In the genomic region with DNA sequence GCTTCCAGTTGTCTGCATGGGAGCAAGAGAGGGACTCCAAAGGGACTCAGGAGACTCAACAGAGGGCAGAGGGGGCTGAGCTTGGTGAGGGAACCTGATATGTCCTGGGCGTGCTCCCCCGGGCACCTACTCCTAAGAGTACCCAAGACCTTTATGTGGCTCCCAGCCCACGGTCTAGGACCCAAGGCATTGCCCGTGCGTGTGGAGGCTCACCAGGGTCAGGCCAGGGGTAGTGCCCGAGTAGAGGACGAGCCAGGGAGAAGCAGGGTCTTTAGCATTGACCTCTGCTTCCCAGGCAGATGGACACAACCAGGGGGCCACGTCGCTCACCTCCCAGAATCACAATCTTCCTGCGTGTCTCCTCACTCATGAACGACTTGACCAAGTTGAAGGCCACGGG, we compare ENCODE assay signal across 29 cellular contexts. TPM values are rescaled to one million over a fixed set of nuclear protein-coding genes. Genes with fewer than 3 reads are reported as not detected.
DNase-seq lines count a peak whose midpoint lies in the region; ATAC-seq, FAIRE-seq and TF ChIP-seq lines count a peak whose summit lies in the region.
"Had no signal": no experiment of that assay in that cellular context is flagged by ENCODE, and none has a peak within 500 bp of the region (broad histone marks: within the 10 kb centered on the region; RNA-seq: fewer than 3 reads in every experiment).

No MANE protein-coding gene starts in this region.

- no peak for TF ChIP-seq POLR2A in tibial nerve (IDR thresholded peaks at IDR 0.05)

- 78 to 87% methylated on average over 9 to 10 of the region's 12 CpGs for WGBS in tibial nerve, 2 donors

- DNase-seq in bronchial epithelial cell (ENCODE audit: low read depth) (no peak), lower lobe of right lung (peak; percentile 32), osteoblast (ENCODE audit: insufficient read length, low spot score, missing footprints) (peak; percentile 67), tibial nerve (ENCODE audit: low spot score in 2 of 2) (no peak), coronary artery (ENCODE audit: low spot score) (no peak)
- DNase-seq in activated CD8-positive, alpha-beta memory T cell treated with anti-CD3 and anti-CD28 coated beads for 24 hours, result no peak
- DNase-seq: 8988T; ACHN; BE2C; C1 segment of cervical spinal cord; CD4-positive, alpha-beta memory T cell; CD4-positive, CD25-positive, alpha-beta regulatory T cell; CD8-positive, alpha-beta memory T cell; COR-L47; DMS 273 treated with DMSO at 0.1 percent for 48 hours; DMS153; DMS53; DMS79; DND-41; EL; GDM1 had no signal

- H3K4me3 ChIP-seq in bronchial epithelial cell (ENCODE audit: low read depth, low read length), result no peak overlapping the region
- no peak overlapping the region for H3K4me3 ChIP-seq in lower lobe of right lung
- no peak overlapping the region for H3K4me3 ChIP-seq in osteoblast (ENCODE audit: insufficient read depth, low read length)
- H3K4me3 ChIP-seq in tibial nerve, result no peak overlapping the region
- no peak overlapping the region for H3K4me3 ChIP-seq in coronary artery
- H3K4me3 ChIP-seq: BLaER1, GM12878 had no signal

- TF ChIP-seq CTCF in bronchial epithelial cell (IDR thresholded peaks at IDR 0.05; ENCODE audit: insufficient read depth, low read length, severe bottlenecking) (no peak), lower lobe of right lung (IDR thresholded peaks at IDR 0.05) (no peak), osteoblast (IDR thresholded peaks at IDR 0.05; ENCODE audit: extremely low read depth, low read depth, low read length) (no peak), tibial nerve (IDR thresholded peaks at IDR 0.05) (no peak), coronary artery (IDR thresholded peaks at IDR 0.05) (no peak)

- H3K79me2 ChIP-seq in osteoblast (ENCODE audit: insufficient read depth, low read length), result no peaks in the 10 kb centered on the region

- H3K36me3 ChIP-seq in bronchial epithelial cell (ENCODE audit: control insufficient read depth, insufficient read depth, low read length) (no peaks in the 10 kb centered on the region), lower lobe of right lung (no peaks in the 10 kb centered on the region), osteoblast (ENCODE audit: insufficient read depth, low read length) (no peaks in the 10 kb centered on the region), tibial nerve (no peaks in the 10 kb centered on the region)
- H3K36me3 ChIP-seq: BE2C, BLaER1 had no signal

- H2AFZ ChIP-seq in osteoblast (ENCODE audit: low read length), result no peak overlapping the region

- H3K27ac ChIP-seq in lower lobe of right lung (no peak overlapping the region), osteoblast (ENCODE audit: low read depth, low read length) (no peak overlapping the region), tibial nerve (no peak overlapping the region), coronary artery (no peak overlapping the region)
- H3K27ac ChIP-seq: BLaER1 had no signal

- H3K27me3 ChIP-seq in bronchial epithelial cell (ENCODE audit: control insufficient read depth, insufficient read depth, low read length) (peaks cover 1% of the 10 kb centered on the region), lower lobe of right lung (ENCODE audit: low read depth) (peaks cover 5% of the 10 kb centered on the region), osteoblast (ENCODE audit: insufficient read depth, low read length) (peaks cover 4% of the 10 kb centered on the region), tibial nerve (no peaks in the 10 kb centered on the region)
- H3K27me3 ChIP-seq: BLaER1 had no signal

- H3K9me3 ChIP-seq in lower lobe of right lung, result no peaks in the 10 kb centered on the region
- no peaks in the 10 kb centered on the region for H3K9me3 ChIP-seq in osteoblast (ENCODE audit: low read depth, low read length)
- no peaks in the 10 kb centered on the region for H3K9me3 ChIP-seq in tibial nerve
- H3K9me3 ChIP-seq: BE2C, BLaER1 had no signal

- no peak overlapping the region for H3K4me2 ChIP-seq in osteoblast (ENCODE audit: insufficient read depth, low read length)
- H3K4me2 ChIP-seq: BLaER1 had no signal

- TF ChIP-seq EP300 in tibial nerve (IDR thresholded peaks at IDR 0.05), result no peak

- ATAC-seq in lower lobe of right lung, result no peak
- ATAC-seq: GM12878 had no signal

- intact Hi-C loops in lower lobe of right lung (cut with DNase I), result no loop called here

- H3K4me1 ChIP-seq in lower lobe of right lung (no peaks in the 10 kb centered on the region), osteoblast (ENCODE audit: insufficient read depth, low read length) (no peaks in the 10 kb centered on the region), tibial nerve (no peaks in the 10 kb centered on the region)
- H3K4me1 ChIP-seq: BE2C had no signal

- H4K20me1 ChIP-seq in osteoblast (ENCODE audit: insufficient read depth, low read length), result no peaks in the 10 kb centered on the region
- H4K20me1 ChIP-seq: BLaER1 had no signal

- peak; percentile 28 for FAIRE-seq in bronchial epithelial cell (lab: Jason Lieb, UNC)
- FAIRE-seq: A204.1, GM12878, GM12892, GM18507 had no signal

RNA-seq across cellular contexts. Expression of gene SEC14L4, which starts 13.4 kb away (rescaled TPM):
- total RNA-seq in bronchial epithelial cell (under 0.01 TPM in 1 of 2 replicates, not detected in the other), lower lobe of right lung (17.4 TPM), osteoblast (under 0.01 TPM in 2 replicates), tibial nerve (under 1 TPM in 1 of 4 donors, not detected in 3; 0.30 TPM)
- total RNA-seq: A673; CD4-positive, alpha-beta memory T cell; CD4-positive, CD25-positive, alpha-beta regulatory T cell; CD8-positive, alpha-beta memory T cell; G401; GM12878 had no signal

RNA-seq across cellular contexts. Expression of gene SEC14L3, which starts 20.3 kb away (rescaled TPM):
- total RNA-seq in bronchial epithelial cell (not detected in 2 replicates), lower lobe of right lung (1.8 TPM), osteoblast (not detected in 2 replicates), tibial nerve (not detected)
- total RNA-seq: A673; CD4-positive, alpha-beta memory T cell; CD4-positive, CD25-positive, alpha-beta regulatory T cell; CD8-positive, alpha-beta memory T cell; Daoy; G401; GM12878 had no signal

RNA-seq across cellular contexts. Expression of gene SEC14L6, which starts 54.4 kb away (rescaled TPM):
- total RNA-seq in bronchial epithelial cell, result not detected in 2 replicates
- 14.8 TPM for total RNA-seq in lower lobe of right lung
- not detected in 2 replicates for total RNA-seq in osteoblast
- 1 to 10 TPM in 1 of 4 donors, under 1 TPM in 3; 0.21 to 3.3 (median 0.94) TPM for total RNA-seq in tibial nerve
- total RNA-seq: A673; CD4-positive, alpha-beta memory T cell; CD4-positive, CD25-positive, alpha-beta regulatory T cell; CD8-positive, alpha-beta memory T cell; G401; GM12878 had no signal

Comparison
In these comparisons a context has a peak if more than half of its experiments do, and no peak if none do; other contexts are left out.
1. DNase-seq: peak in lower lobe of right lung (single experiment) and osteoblast (single experiment); none in bronchial epithelial cell (single experiment), tibial nerve (0 of 2), activated CD8-positive, alpha-beta memory T cell treated with anti-CD3 and anti-CD28 coated beads for 24 hours (single experiment) and coronary artery (single experiment).
2. RNA of gene SEC14L4, which starts 13.4 kb away (total RNA-seq): 17.4 TPM in lower lobe of right lung (single experiment); under 0.01 TPM in bronchial epithelial cell, under 0.01 TPM in osteoblast and 0.30 TPM in tibial nerve; every median in the first group is over 10 times any median in the second.